Comparison of ENCODE assay signal across 30 cellular contexts in the genomic region with DNA sequence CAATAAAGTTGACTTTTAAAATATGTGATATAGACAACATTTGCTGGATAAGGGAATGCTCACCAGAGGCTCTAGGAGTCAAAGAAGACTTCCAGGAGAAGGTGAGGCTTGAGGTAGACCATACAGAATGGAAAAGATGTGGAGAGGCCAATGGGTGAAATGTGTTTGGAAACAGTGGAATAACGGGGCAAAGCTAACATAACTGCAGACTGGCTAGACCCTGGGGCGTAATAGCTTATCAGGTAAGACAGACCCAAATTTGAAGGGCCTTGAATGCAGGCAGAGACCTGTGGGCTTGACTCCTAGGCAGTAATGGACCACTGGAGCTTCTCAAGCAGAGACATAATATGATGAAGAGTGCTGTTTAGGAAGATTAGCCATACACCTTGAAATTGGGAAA. TPM values are rescaled to one million over a fixed set of nuclear protein-coding genes. Genes with fewer than 3 reads are reported as not detected.
"Had no signal": no experiment of that assay in that cellular context is flagged by ENCODE, and none has a peak within 500 bp of the region (broad histone marks: within the 10 kb centered on the region; RNA-seq: fewer than 3 reads in every experiment).

No MANE protein-coding gene starts in this region.

- H3K27me3 ChIP-seq: esophagus squamous epithelium, foreskin keratinocyte, gastrocnemius medialis, gastroesophageal sphincter had no signal

- H3K4me1 ChIP-seq: colonic mucosa, esophagus muscularis mucosa, esophagus squamous epithelium, foreskin keratinocyte, gastrocnemius medialis, gastroesophageal sphincter, heart left ventricle, heart right ventricle had no signal

- H3K4me3 ChIP-seq: colonic mucosa, coronary artery, dorsolateral prefrontal cortex, esophagus muscularis mucosa, esophagus squamous epithelium, gastrocnemius medialis, gastroesophageal sphincter, heart left ventricle, heart right ventricle had no signal

- ATAC-seq: effector memory CD8-positive, alpha-beta T cell; esophagus mucosa; foreskin keratinocyte; gastrocnemius medialis; gastroesophageal sphincter; heart left ventricle; heart right ventricle had no signal

- H3K4me3 Mint-ChIP-seq: dendritic cell treated with granulocyte-macrophage colony-stimulating factor and Interleukin-4, amounts not matched to agents 40 ng/mL and 50 ng/mL, for 4 days; effector memory CD8-positive, alpha-beta T cell; endodermal cell had no signal

- FAIRE-seq: endometrium, endothelial cell of umbilical vein, frontal cortex had no signal

- H3K9me3 Mint-ChIP-seq: dendritic cell treated with granulocyte-macrophage colony-stimulating factor and Interleukin-4, amounts not matched to agents 40 ng/mL and 50 ng/mL, for 4 days; effector memory CD8-positive, alpha-beta T cell had no signal

- DNase-seq: colonic mucosa; cortex of kidney; dermis blood vessel endothelial cell; dorsolateral prefrontal cortex; effector CD4-positive, alpha-beta T cell; effector CD8-positive, alpha-beta T cell; effector memory CD4-positive, alpha-beta T cell; effector memory CD8-positive, alpha-beta T cell; endodermal cell; erythroblast; esophagus squamous epithelium; foreskin fibroblast; foreskin keratinocyte; gastrocnemius medialis; glutamatergic neuron; head of caudate nucleus; heart left ventricle; heart right ventricle had no signal

- H3K27ac ChIP-seq: colonic mucosa, coronary artery, dorsolateral prefrontal cortex, epithelial cell of prostate, esophagus muscularis mucosa, esophagus squamous epithelium, foreskin keratinocyte, gastrocnemius medialis, gastroesophageal sphincter, heart left ventricle, heart right ventricle had no signal

- H3K9me3 ChIP-seq: colonic mucosa, esophagus muscularis mucosa, esophagus squamous epithelium, gastrocnemius medialis, gastroesophageal sphincter, heart left ventricle, heart right ventricle had no signal

- H3K36me3 ChIP-seq: colonic mucosa, esophagus muscularis mucosa, esophagus squamous epithelium, gastrocnemius medialis, gastroesophageal sphincter, heart left ventricle, heart right ventricle had no signal

- H3K27ac Mint-ChIP-seq: dendritic cell treated with granulocyte-macrophage colony-stimulating factor and Interleukin-4, amounts not matched to agents 40 ng/mL and 50 ng/mL, for 4 days; effector memory CD8-positive, alpha-beta T cell; endodermal cell had no signal

- H3K27me3 Mint-ChIP-seq: dendritic cell treated with granulocyte-macrophage colony-stimulating factor and Interleukin-4, amounts not matched to agents 40 ng/mL and 50 ng/mL, for 4 days had no signal

RNA-seq across cellular contexts. Expression of a gene that starts 25.4 kb away (rescaled TPM):
- total RNA-seq: dermis blood vessel endothelial cell, dermis microvascular lymphatic vessel endothelial cell, endothelial cell of umbilical vein, fibroblast of villous mesenchyme, glomerular endothelial cell had no signal
- polyA plus RNA-seq: endothelial cell of umbilical vein had no signal
